1 cellular context compared by ENCODE assay signal in genomic region chr17:57902800-57903759, GRCh38.
TF ChIP-seq lines count a peak whose summit lies in the region.

No MANE protein-coding gene starts in this region.

TF ChIP-seq in H1, 55 proteins besides CTCF, POLR2A, EP300 and RAD21:
- TF ChIP-seq ASH2L (IDR thresholded peaks at IDR 0.05; ENCODE audit: low read length): no peak
- no peak for TF ChIP-seq USF2 (IDR thresholded peaks at IDR 0.05; ENCODE audit: low read length)
- no peak for TF ChIP-seq ATF2 (IDR thresholded peaks at IDR 0.05; ENCODE audit: low read length)
- TF ChIP-seq CHD1 (IDR thresholded peaks at IDR 0.05; ENCODE audit: low read depth, low read length): no peak
- no peak for TF ChIP-seq RFX5 (IDR thresholded peaks at IDR 0.05; ENCODE audit: borderline replicate concordance, low read depth, low read length)
- TF ChIP-seq MAX (IDR thresholded peaks at IDR 0.05): no peak
- TF ChIP-seq SP1 (IDR thresholded peaks at IDR 0.05; ENCODE audit: low read depth, low read length): no peak
- TF ChIP-seq POU5F1 (IDR thresholded peaks at IDR 0.05; ENCODE audit: low read depth, low read length): no peak
- no peak for TF ChIP-seq SIX5 (IDR thresholded peaks at IDR 0.05; ENCODE audit: low read depth, low read length)
- no peak for TF ChIP-seq EZH2 (IDR thresholded peaks at IDR 0.05; ENCODE audit: low read depth, low read length, severe bottlenecking)
- TF ChIP-seq SP2 (IDR thresholded peaks at IDR 0.05; ENCODE audit: low read length): no peak
